Comparison of ENCODE assay signal across 17 cellular contexts in the genomic region with DNA sequence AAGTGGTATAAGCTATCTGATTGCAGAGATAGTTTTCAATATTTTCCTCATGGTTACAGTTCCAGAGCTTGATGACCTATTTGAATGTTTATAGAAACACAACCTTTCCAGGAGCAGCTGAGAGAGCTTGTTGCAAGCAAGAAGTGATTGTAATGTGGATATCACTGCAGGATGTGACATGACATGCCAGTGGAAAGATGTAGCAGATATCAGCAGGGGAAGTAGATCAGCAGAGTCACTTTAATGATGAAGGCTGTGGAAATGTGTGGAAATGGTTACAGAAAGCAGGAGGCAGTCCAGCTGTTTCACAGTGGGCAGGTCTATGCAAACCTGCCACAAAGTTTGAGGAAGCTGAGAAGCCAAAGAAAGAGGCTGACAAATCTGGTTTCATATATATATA. TPM values are rescaled to one million over a fixed set of nuclear protein-coding genes. Genes with fewer than 3 reads are reported as not detected.
A peak's percentile ranks its signal among the peaks of the same experiment; 100 is the strongest.
DNase-seq lines count a peak whose midpoint lies in the region; ATAC-seq and TF ChIP-seq lines count a peak whose summit lies in the region.
"Had no signal": no experiment of that assay in that cellular context is flagged by ENCODE, and none has a peak within 500 bp of the region (broad histone marks: within the 10 kb centered on the region; RNA-seq: fewer than 3 reads in every experiment).

No MANE protein-coding gene starts in this region.

- H3K4me3 ChIP-seq in HL-60 (replicated peaks; ENCODE audit: insufficient read depth, low read length) (no peak overlapping the region), foreskin fibroblast (ENCODE audit: low read depth in 1 of 2, low read length in 2 of 2) (no peak overlapping the region), right cardiac atrium (ENCODE audit: low read length) (no peak overlapping the region)
- H3K4me3 ChIP-seq: colonic mucosa, GM12878, SJCRH30, thoracic aorta had no signal

- H3K4me1 ChIP-seq in right cardiac atrium (ENCODE audit: control insufficient read depth, insufficient read depth, low read length), result no peaks in the 10 kb centered on the region
- H3K4me1 ChIP-seq: colonic mucosa had no signal

- intact Hi-C loops in right cardiac atrium (cut with DNase I), result no loop called here

- no peak for ATAC-seq in HG02759 (IDR thresholded peaks at IDR 0.05; ENCODE audit: unreplicated experiment)
- ATAC-seq in right cardiac atrium, result no peak
- ATAC-seq: GM12878 had no signal

- TF ChIP-seq CTCF in HL-60 (IDR thresholded peaks at IDR 0.05; ENCODE audit: insufficient read depth, low read length) (no peak), foreskin fibroblast (IDR thresholded peaks at IDR 0.05; ENCODE audit: low read depth, low read length) (no peak)

- DNase-seq in CD1c-positive myeloid dendritic cell (ENCODE audit: extremely low spot score) (peak; percentile 46), HL-60 (ENCODE audit: low read depth in 1 of 2, low spot score in 1 of 2) (peak; percentile 32 to 68), SKM-1 treated with dmso at 0.1 percent for 144 hours (lab: John Stamatoyannopoulos, UW; ENCODE audit: unreplicated experiment) (peak; percentile 85), foreskin fibroblast (peak; percentile 48 to 50), medulla oblongata (ENCODE audit: extremely low spot score) (no peak), right cardiac atrium (no peak)
- DNase-seq in stimulated activated CD4-positive, alpha-beta T cell treated with anti-CD3 and anti-CD28 coated beads, Interleukin-15, amount 100 ng/mL, for 24 hours, result no peak
- DNase-seq: activated CD4-positive, alpha-beta T cell treated with anti-CD3 and anti-CD28 coated beads, Interleukin-2, amount 10 ng/mL, durations not matched to agents 24 days and 14 days; activated naive CD4-positive, alpha-beta T cell treated with anti-CD3 and anti-CD28 coated beads, Interleukin-2, amount 10 ng/mL, durations not matched to agents 7 days and 5 days; colonic mucosa; NCI-H1417 treated with DMSO at 0.1 percent for 48 hours; NCI-H2171; NCI-H774; SJCRH30 had no signal

- H3K9me3 ChIP-seq in right cardiac atrium (ENCODE audit: control insufficient read depth, low read length), result no peaks in the 10 kb centered on the region
- H3K9me3 ChIP-seq: colonic mucosa, SJCRH30, thoracic aorta had no signal

- no peak overlapping the region for H3K27ac ChIP-seq in HL-60 (replicated peaks)
- no peak overlapping the region for H3K27ac ChIP-seq in right cardiac atrium (ENCODE audit: low read length)
- H3K27ac ChIP-seq: colonic mucosa, SJCRH30, thoracic aorta had no signal

- H3K27me3 ChIP-seq in HL-60 (ENCODE audit: insufficient read depth, poor library complexity, severe bottlenecking) (no peaks in the 10 kb centered on the region), right cardiac atrium (ENCODE audit: control insufficient read depth, insufficient read depth) (no peaks in the 10 kb centered on the region)
- H3K27me3 ChIP-seq: colonic mucosa, SJCRH30 had no signal

RNA-seq across cellular contexts. Expression of a gene that starts 21.0 kb away (rescaled TPM):
- total RNA-seq in right cardiac atrium, result under 1 TPM in 3 of 4 donors, not detected in 1; 0.12 to 0.39 (median 0.17) TPM
- 0.20 TPM for polyA plus RNA-seq in right cardiac atrium
- total RNA-seq: GM12878 had no signal
- polyA plus RNA-seq: GM12878 had no signal

RNA-seq across cellular contexts. Expression of a gene that starts 58.9 kb away (rescaled TPM):
- total RNA-seq in right cardiac atrium, result under 1 TPM; 0.31 to 0.72 (median 0.46) TPM
- 0.09 TPM for polyA plus RNA-seq in right cardiac atrium
- total RNA-seq: SJCRH30 had no signal

Comparison
In these comparisons a context has a peak if more than half of its experiments do, and no peak if none do; other contexts are left out.
1. DNase-seq: peak in CD1c-positive myeloid dendritic cell (single experiment), HL-60 (2 of 2), SKM-1 treated with dmso at 0.1 percent for 144 hours (single experiment) and foreskin fibroblast (2 of 2); none in stimulated activated CD4-positive, alpha-beta T cell treated with anti-CD3 and anti-CD28 coated beads, Interleukin-15, amount 100 ng/mL, for 24 hours (single experiment), medulla oblongata (single experiment) and right cardiac atrium (0 of 3).